ENCODE assay signal across 19 cellular contexts in genomic region chr7:50671397-50671796, GRCh38.
"Had no signal": no experiment of that assay in that cellular context is flagged by ENCODE, and none has a peak within 500 bp of the region (broad histone marks: within the 10 kb centered on the region; RNA-seq: fewer than 3 reads in every experiment).

No MANE protein-coding gene starts in this region.

- H3K4me3 ChIP-seq: gastroesophageal sphincter, hepatocyte, pancreas, prostate gland, suprapubic skin, thyroid gland, upper lobe of left lung, vagina had no signal

- H3K27ac ChIP-seq: hepatocyte, prostate gland, suprapubic skin, upper lobe of left lung, vagina had no signal

- DNase-seq: effector memory CD4-positive, alpha-beta T cell; kidney; left cardiac atrium; mammary epithelial cell; naive thymus-derived CD8-positive, alpha-beta T cell; occipital lobe; pancreas; stimulated activated CD4-positive, alpha-beta T cell treated with anti-CD3 and anti-CD28 coated beads, Interleukin-4, amount 100 ng/mL, for 1 hour; stimulated activated CD8-positive, alpha-beta memory T cell treated with anti-CD3 and anti-CD28 coated beads, Interleukin-4, amount 100 ng/mL, for 48 hours; stimulated activated naive CD8-positive, alpha-beta T cell treated with anti-CD3 and anti-CD28 coated beads, Interleukin-15, Interleukin-2, amounts not matched to agents 100 U/mL and 50 U/mL, for 24 hours; thyroid gland had no signal

- ATAC-seq: esophagus mucosa; gastroesophageal sphincter; naive thymus-derived CD8-positive, alpha-beta T cell; stimulated activated effector memory CD8-positive, alpha-beta T cell treated with anti-CD3 and anti-CD28 coated beads, Interleukin-12 subunit alpha, Interleukin-12 subunit beta, amount 100 ng/mL, for 72 hours; stimulated activated naive CD8-positive, alpha-beta T cell treated with anti-CD3 and anti-CD28 coated beads, Interleukin-15, Interleukin-2, amounts not matched to agents 100 U/mL and 50 U/mL, for 24 hours had no signal

- H3K27me3 ChIP-seq: gastroesophageal sphincter, hepatocyte, pancreas, suprapubic skin, thyroid gland, upper lobe of left lung, vagina had no signal

- H3K36me3 ChIP-seq: prostate gland had no signal

- H3K4me1 ChIP-seq: prostate gland had no signal

- H3K9me3 ChIP-seq: gastroesophageal sphincter, pancreas, prostate gland, suprapubic skin, thyroid gland, upper lobe of left lung, vagina had no signal
